8 cellular contexts compared by ENCODE assay signal in the genomic region with DNA sequence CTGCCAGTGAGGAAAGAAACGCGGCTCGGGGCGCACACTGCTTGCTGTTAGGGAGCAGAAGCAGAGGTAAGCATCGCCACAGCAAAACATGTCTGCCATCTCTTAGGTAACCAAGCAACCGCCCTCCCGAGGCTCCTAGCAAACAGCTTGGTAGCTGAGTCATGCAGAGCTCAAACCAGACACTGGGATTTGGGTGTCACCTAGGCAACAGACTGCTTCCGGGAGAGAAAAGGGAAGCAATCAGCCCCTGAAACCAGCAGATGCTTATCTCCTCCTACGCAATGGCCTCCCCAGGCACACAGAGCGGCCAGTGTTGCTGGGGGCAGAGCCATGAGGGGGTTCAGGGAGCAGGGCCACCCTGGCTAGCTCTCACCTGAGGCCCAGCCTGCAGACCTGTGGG. TPM values are rescaled to one million over a fixed set of nuclear protein-coding genes. Genes with fewer than 3 reads are reported as not detected.
DNase-seq lines count a peak whose midpoint lies in the region; ATAC-seq and TF ChIP-seq lines count a peak whose summit lies in the region.
"Not testable (repeated sequence)": the region's sequence is repeated elsewhere in the genome, so short reads cannot be mapped to it uniquely, and the experiment has no call there.

No MANE protein-coding gene starts in this region.

- TF ChIP-seq CTCF in AG04450 (IDR thresholded peaks at IDR 0.05; ENCODE audit: low read depth, low read length); retinal pigment epithelial cell (conservative IDR thresholded peaks at IDR 0.05; ENCODE audit: low read depth, low read length): not testable (repeated sequence)

- not testable (repeated sequence) for DNase-seq in AG04450 (ENCODE audit: low read depth, low spot score)
- DNase-seq in MV-4-11 (lab: John Stamatoyannopoulos, UW) (peak; percentile 88), T-helper 2 cell (peak; percentile 30 to 84 (median 63)), germinal center (ENCODE audit: low spot score) (peak; percentile 33), retinal pigment epithelial cell (ENCODE audit: low read depth) (peak; percentile 30)
- DNase-seq in activated naive CD4-positive, alpha-beta T cell treated with anti-CD3 and anti-CD28 coated beads, Interleukin-2, amount 50 U/mL, for 16 hours: peak; percentile 49

- H3K27ac ChIP-seq in AG04450 (ENCODE audit: low read depth, low read length): peak overlapping the region; percentile 39

- ATAC-seq in GM18867 (IDR thresholded peaks at IDR 0.05; ENCODE audit: unreplicated experiment): peak; percentile 71
- ATAC-seq in HG02870 (IDR thresholded peaks at IDR 0.05; ENCODE audit: unreplicated experiment): peak; percentile 63

- H3K27me3 ChIP-seq in AG04450 (ENCODE audit: control insufficient read depth, insufficient read depth, low read length): not testable (repeated sequence)

- POLR2A ChIA-PET in AG04450 (lab: Yijun Ruan, JAX): not testable (repeated sequence)

- H3K4me3 ChIP-seq in AG04450 (ENCODE audit: low read depth, low read length) (peak overlapping the region; percentile 37), retinal pigment epithelial cell (ENCODE audit: low read length) (peak overlapping the region; percentile 15)

- H3K9me3 ChIP-seq in AG04450 (ENCODE audit: control insufficient read depth, insufficient read depth, low read length): not testable (repeated sequence)

- CTCF ChIA-PET in AG04450 (lab: Charles Lee): not testable (repeated sequence)

RNA-seq across cellular contexts. Expression of a gene that starts 1.7 kb away (rescaled TPM):
- polyA plus RNA-seq in AG04450 (2011; rRNA removed): 75.7 and 76.7 TPM in 2 replicates
- polyA minus RNA-seq in AG04450 (2011; rRNA and poly(A)+ RNA removed): 63.3 and 88.0 TPM in 2 replicates

RNA-seq across cellular contexts. Expression of a gene that starts 37.4 kb away (rescaled TPM):
- polyA plus RNA-seq in AG04450 (2011; rRNA removed): 16.3 and 16.7 TPM in 2 replicates
- 7.7 and 12.8 TPM in 2 replicates for polyA minus RNA-seq in AG04450 (2011; rRNA and poly(A)+ RNA removed)

RNA-seq across cellular contexts. Expression of a gene that starts 46.3 kb away (rescaled TPM):
- polyA plus RNA-seq in AG04450 (2011; rRNA removed): not detected in 2 replicates
- polyA minus RNA-seq in AG04450 (2011; rRNA and poly(A)+ RNA removed): not detected in 2 replicates
